In genomic region chr18:77067315-77068061, GRCh38 we compare ENCODE assay signal across 8 cellular contexts.
DNase-seq lines count a peak whose midpoint lies in the region; ATAC-seq and TF ChIP-seq lines count a peak whose summit lies in the region.

No MANE protein-coding gene starts in this region.

- peak; percentile 72 for DNase-seq in AG20443 (ENCODE audit: low spot score)
- peak; percentile 73 for DNase-seq in NK-92 treated with Interleukin-12 subunit alpha and Interleukin-12 subunit beta, amount 100 ng/mL, for 24 hours (lab: John Stamatoyannopoulos, UW)
- peak; percentile 47 for DNase-seq in activated T-cell treated with anti-CD3 and anti-CD28 coated beads for 4 hours
- peak; percentile 98 for DNase-seq in fibroblast of mammary gland (ENCODE audit: low read depth)
- no peak for DNase-seq in NCI-H1436 (lab: John Stamatoyannopoulos, UW)
- no peak for DNase-seq in NCI-H2196 (lab: John Stamatoyannopoulos, UW; ENCODE audit: unreplicated experiment)

- peak; percentile 33 for ATAC-seq in GM21717 (IDR thresholded peaks at IDR 0.05; ENCODE audit: unreplicated experiment)

- H3K4me3 ChIP-seq in fibroblast of mammary gland (ENCODE audit: control insufficient read depth, low read depth, low read length) (peak overlapping the region; percentile 19), parathyroid adenoma (ENCODE audit: low read depth, low read length) (no peak overlapping the region)

- TF ChIP-seq CTCF in fibroblast of mammary gland (conservative IDR thresholded peaks at IDR 0.05; ENCODE audit: control insufficient read depth, insufficient read depth, low read depth, low read length) (no peak), parathyroid adenoma (IDR thresholded peaks at IDR 0.05) (no peak)

- peaks cover 40% of the 10 kb centered on the region for H3K79me2 ChIP-seq in parathyroid adenoma

- no peaks in the 10 kb centered on the region for H3K9me3 ChIP-seq in parathyroid adenoma (ENCODE audit: control insufficient read depth, low read length)

- peaks cover 40% of the 10 kb centered on the region for H3K4me1 ChIP-seq in parathyroid adenoma

- no peaks in the 10 kb centered on the region for H3K36me3 ChIP-seq in parathyroid adenoma (ENCODE audit: control insufficient read depth, insufficient read depth, low read length)

- H3K27ac ChIP-seq in parathyroid adenoma = peak overlapping the region; percentile 63

- H3K27me3 ChIP-seq in parathyroid adenoma (ENCODE audit: control insufficient read depth, insufficient read depth, low read length) = no peaks in the 10 kb centered on the region

- H3K9ac ChIP-seq in parathyroid adenoma = no peak overlapping the region

- no peak overlapping the region for H2AFZ ChIP-seq in parathyroid adenoma

- no peak overlapping the region for H3K4me2 ChIP-seq in parathyroid adenoma (ENCODE audit: low read length)

Comparison
In these comparisons a context has a peak if more than half of its experiments do, and no peak if none do; other contexts are left out.
1. DNase-seq: peak in AG20443 (single experiment), NK-92 treated with Interleukin-12 subunit alpha and Interleukin-12 subunit beta, amount 100 ng/mL, for 24 hours (single experiment), activated T-cell treated with anti-CD3 and anti-CD28 coated beads for 4 hours (single experiment) and fibroblast of mammary gland (single experiment); none in NCI-H1436 (single experiment) and NCI-H2196 (single experiment).